Comparison of ENCODE assay signal across 1 cellular context in genomic region chr19:4624301-4624700, GRCh38.
TF ChIP-seq lines count a peak whose summit lies in the region.

No MANE protein-coding gene starts in this region.

TF ChIP-seq in HCT116, 20 proteins besides CTCF, POLR2A, EP300 and RAD21 (continued from another document):
- TF ChIP-seq ZBTB33 (IDR thresholded peaks at IDR 0.05; ENCODE audit: extremely low read depth, insufficient replicate concordance, low read length): no peak
- TF ChIP-seq SRF (IDR thresholded peaks at IDR 0.05; ENCODE audit: low read depth): no peak
- no peak for TF ChIP-seq YY1 (IDR thresholded peaks at IDR 0.05; ENCODE audit: extremely low read depth, insufficient replicate concordance, low read depth, low read length)
- TF ChIP-seq EZH2 (IDR thresholded peaks at IDR 0.05): no peak
- no peak for TF ChIP-seq MAX (IDR thresholded peaks at IDR 0.05)
- TF ChIP-seq REST (IDR thresholded peaks at IDR 0.05; ENCODE audit: low read depth): no peak
- no peak for TF ChIP-seq ATF3 (IDR thresholded peaks at IDR 0.05)
- no peak for TF ChIP-seq JUND (IDR thresholded peaks at IDR 0.05)
- no peak for TF ChIP-seq TCF7L2 (IDR thresholded peaks at IDR 0.05; ENCODE audit: borderline replicate concordance, extremely low read depth, insufficient read depth, insufficient read length)
- no peak for TF ChIP-seq POLR2AphosphoS5 (IDR thresholded peaks at IDR 0.05; ENCODE audit: low read depth, low read length)
